In the genomic region with DNA sequence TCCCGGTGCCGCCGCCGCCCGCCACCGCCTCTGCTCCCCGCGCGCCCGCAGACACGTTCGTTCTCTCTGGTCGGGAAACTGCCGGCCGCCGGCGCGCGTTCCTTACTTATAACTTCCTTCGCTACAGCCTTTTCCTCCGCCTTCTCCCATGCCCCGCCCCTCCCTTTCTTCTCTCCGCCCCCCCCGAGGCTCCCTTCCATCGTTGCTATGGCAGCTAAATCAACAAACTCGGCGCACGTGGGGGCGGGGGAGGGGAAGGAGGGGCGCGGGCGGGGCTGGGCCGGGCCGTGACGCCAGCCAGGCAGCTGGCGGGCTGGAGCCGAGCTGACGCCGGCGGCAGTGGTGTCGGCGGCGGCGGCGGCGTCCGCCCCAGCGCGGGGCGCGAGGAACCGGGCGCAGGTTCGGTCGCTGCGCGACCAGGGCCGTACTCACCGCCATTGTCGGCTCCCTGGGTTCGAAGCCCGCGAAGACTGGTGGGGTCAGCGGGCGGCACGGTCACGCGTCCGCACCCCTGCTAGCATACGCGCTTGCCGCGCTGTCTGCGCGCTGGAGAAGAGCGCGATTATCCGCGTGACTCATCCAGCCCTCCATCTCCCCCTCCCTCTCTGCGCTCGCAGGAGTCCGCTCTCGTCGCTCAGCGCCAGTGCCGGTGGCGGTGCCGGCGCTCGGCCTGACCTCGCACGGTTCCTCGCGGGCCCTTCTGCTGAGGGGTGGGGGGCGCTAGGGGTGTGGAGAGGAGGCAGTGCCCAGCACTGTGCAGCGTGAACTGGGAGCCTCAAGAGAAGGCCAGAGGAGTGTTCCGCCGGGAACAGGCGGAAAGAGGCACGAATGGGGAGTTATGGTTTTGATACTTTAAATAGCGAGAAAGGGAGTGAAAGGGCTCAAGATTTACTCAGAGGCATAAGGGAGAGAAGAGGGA, we compare ENCODE assay signal across 8 cellular contexts. TPM values are rescaled to one million over a fixed set of nuclear protein-coding genes. Genes with fewer than 3 reads are reported as not detected.
DNase-seq lines count a peak whose midpoint lies in the region; ATAC-seq and TF ChIP-seq lines count a peak whose summit lies in the region.

Gene KLF4, minus strand, starts transcription at position 83 of the 919 bp plus-strand sequence. CDS start 597 bp downstream, outside the sequence.

- H3K4me3 Mint-ChIP-seq in CD4-positive, alpha-beta memory T cell: peak within 1 kb of the TSS; percentile 64 to 80 (median 74)
- peak within 1 kb of the TSS; percentile 73 for H3K4me3 Mint-ChIP-seq in activated T-helper 17 cell treated with anti-CD3 and anti-CD28 coated beads, Interleukin-2, amount 50 U/mL, for 72 hours
- H3K4me3 Mint-ChIP-seq in naive B cell: peak within 1 kb of the TSS; percentile 84 to 92 (median 90)
- peak within 1 kb of the TSS; percentile 58 for H3K4me3 Mint-ChIP-seq in stimulated activated effector memory CD8-positive, alpha-beta T cell treated with anti-CD3 and anti-CD28 coated beads, Interleukin-12 subunit alpha, Interleukin-12 subunit beta, amount 100 ng/mL, for 72 hours

- TF ChIP-seq CTCF in PC-3 (conservative IDR thresholded peaks at IDR 0.05; ENCODE audit: low read depth, low read length): no peak

- H3K4me1 Mint-ChIP-seq in CD4-positive, alpha-beta memory T cell: peaks cover 3 to 28% (median 9%) of the 10 kb centered on the region in 4 donors
- H3K4me1 Mint-ChIP-seq in activated T-helper 17 cell treated with anti-CD3 and anti-CD28 coated beads, Interleukin-2, amount 50 U/mL, for 72 hours: no peaks in the 10 kb centered on the region
- H3K4me1 Mint-ChIP-seq in naive B cell: peaks cover 21 to 38% (median 24%) of the 10 kb centered on the region in 3 donors
- peaks cover 12% of the 10 kb centered on the region for H3K4me1 Mint-ChIP-seq in stimulated activated effector memory CD8-positive, alpha-beta T cell treated with anti-CD3 and anti-CD28 coated beads, Interleukin-12 subunit alpha, Interleukin-12 subunit beta, amount 100 ng/mL, for 72 hours

- H3K79me2 ChIP-seq in PC-3 (ENCODE audit: low read length): peaks cover 44% of the 10 kb centered on the region

- peak within 1 kb of the TSS; percentile 99 for H3K4me2 ChIP-seq in PC-3 (ENCODE audit: low read length)

- peaks cover 0 to 8% (median 0%) of the 10 kb centered on the region in 8 donors for H3K9me3 Mint-ChIP-seq in CD4-positive, alpha-beta memory T cell
- no peaks in the 10 kb centered on the region for H3K9me3 Mint-ChIP-seq in activated T-helper 17 cell treated with anti-CD3 and anti-CD28 coated beads, Interleukin-2, amount 50 U/mL, for 72 hours
- peaks cover 0 to 4% (median 0%) of the 10 kb centered on the region in 7 donors for H3K9me3 Mint-ChIP-seq in naive B cell
- H3K9me3 Mint-ChIP-seq in stimulated activated effector memory CD8-positive, alpha-beta T cell treated with anti-CD3 and anti-CD28 coated beads, Interleukin-12 subunit alpha, Interleukin-12 subunit beta, amount 100 ng/mL, for 72 hours: no peaks in the 10 kb centered on the region

- H3K4me3 ChIP-seq in CD4-positive, alpha-beta memory T cell (ENCODE audit: low read length in 2 of 2): no peak within 1 kb of the TSS
- peak within 1 kb of the TSS; percentile 89 for H3K4me3 ChIP-seq in PC-3 (ENCODE audit: low read length)

- peaks cover 33% of the 10 kb centered on the region for H4K20me1 ChIP-seq in PC-3 (ENCODE audit: low read length)

- no peaks in the 10 kb centered on the region for H3F3A ChIP-seq in PC-3 (ENCODE audit: low read length, unreplicated experiment)

- peaks cover 4% of the 10 kb centered on the region for H3K27me3 ChIP-seq in CD4-positive, alpha-beta memory T cell (ENCODE audit: insufficient read depth, low read length)
- H3K27me3 ChIP-seq in PC-3 (ENCODE audit: low read length): no peaks in the 10 kb centered on the region

- no TSS peak for BruUV-seq in PC-3 (replicated peaks; lab: Mats Ljungman, UMichigan)

- no peaks in the 10 kb centered on the region for H3K9me3 ChIP-seq in CD4-positive, alpha-beta memory T cell (ENCODE audit: control insufficient read depth in 1 of 2, low read length in 2 of 2)
- no peaks in the 10 kb centered on the region for H3K9me3 ChIP-seq in PC-3 (ENCODE audit: low read length)

- H3K9me2 ChIP-seq in PC-3 (replicated peaks; ENCODE audit: low read length): no peaks in the 10 kb centered on the region

- H3K9ac ChIP-seq in PC-3 (ENCODE audit: low read length): peak within 1 kb of the TSS; percentile 92

- no peaks in the 10 kb centered on the region for H3K36me3 ChIP-seq in CD4-positive, alpha-beta memory T cell (ENCODE audit: insufficient read depth, low read length)
- peaks cover 18% of the 10 kb centered on the region for H3K36me3 ChIP-seq in PC-3 (ENCODE audit: low read depth, low read length)

- no peak within 1 kb of the TSS for H3K27ac ChIP-seq in CD4-positive, alpha-beta memory T cell (ENCODE audit: low read depth, low read length)
- peak within 1 kb of the TSS; percentile 64 for H3K27ac ChIP-seq in PC-3 (ENCODE audit: low read length)

- H2AFZ ChIP-seq in PC-3 (ENCODE audit: low read length): peak within 1 kb of the TSS; percentile 73

- peaks cover 22 to 30% of the 10 kb centered on the region in 2 donors for H3K27me3 Mint-ChIP-seq in CD4-positive, alpha-beta memory T cell
- H3K27me3 Mint-ChIP-seq in activated T-helper 17 cell treated with anti-CD3 and anti-CD28 coated beads, Interleukin-2, amount 50 U/mL, for 72 hours: peaks cover 44% of the 10 kb centered on the region
- H3K27me3 Mint-ChIP-seq in naive B cell: peaks cover 53 to 59% (median 53%) of the 10 kb centered on the region in 3 donors

- ATAC-seq in GM21390 (IDR thresholded peaks at IDR 0.05; ENCODE audit: unreplicated experiment) (peak; percentile 69), PC-3 (peak; percentile 56), naive B cell (ENCODE audit: low read depth in 2 of 2) (peak; percentile 64 to 66)
- peak; percentile 78 for ATAC-seq in activated T-helper 17 cell treated with anti-CD3 and anti-CD28 coated beads, Interleukin-2, amount 50 U/mL, for 72 hours (replicated peaks)
- ATAC-seq in stimulated activated effector memory CD8-positive, alpha-beta T cell treated with anti-CD3 and anti-CD28 coated beads, Interleukin-12 subunit alpha, Interleukin-12 subunit beta, amount 100 ng/mL, for 72 hours: peak; percentile 76

- H3K4me1 ChIP-seq in CD4-positive, alpha-beta memory T cell (ENCODE audit: insufficient read depth, low read length): peaks cover 25% of the 10 kb centered on the region
- peaks cover 21% of the 10 kb centered on the region for H3K4me1 ChIP-seq in PC-3 (ENCODE audit: insufficient read depth, low read length)

- POLR2A ChIA-PET in CD4-positive, alpha-beta memory T cell (lab: Charles Lee; ENCODE audit: partially characterized antibody): interaction anchor here (1.0 kb wide), 1 partner anchor 67 kb away, joined by 3 read pairs; no protein-coding TSS in a partner anchor
- POLR2A ChIA-PET in PC-3 (lab: Charles Lee; ENCODE audit: unreplicated experiment): interaction anchor here (0.5 to 0.7 kb wide), 5 partner anchors 72 to 1210 kb away, joined by 3 to 10 read pairs (median 5); no protein-coding TSS in a partner anchor

- CTCF ChIA-PET in CD4-positive, alpha-beta memory T cell (lab: Charles Lee; ENCODE audit: partially characterized antibody): interaction anchor here (0.8 kb wide), 1 partner anchor 62 kb away, joined by 3 read pairs; no protein-coding TSS in a partner anchor
- CTCF ChIA-PET in PC-3 (lab: Charles Lee): no interaction called here

- no peaks in the 10 kb centered on the region for H3K36me3 Mint-ChIP-seq in CD4-positive, alpha-beta memory T cell
- no peaks in the 10 kb centered on the region for H3K36me3 Mint-ChIP-seq in activated T-helper 17 cell treated with anti-CD3 and anti-CD28 coated beads, Interleukin-2, amount 50 U/mL, for 72 hours (ENCODE audit: low read depth)
- no peaks in the 10 kb centered on the region for H3K36me3 Mint-ChIP-seq in naive B cell
- no peaks in the 10 kb centered on the region for H3K36me3 Mint-ChIP-seq in stimulated activated effector memory CD8-positive, alpha-beta T cell treated with anti-CD3 and anti-CD28 coated beads, Interleukin-12 subunit alpha, Interleukin-12 subunit beta, amount 100 ng/mL, for 72 hours

- peak within 1 kb of the TSS in 6 of 7 donors; percentile 47 to 83 (median 78) for H3K27ac Mint-ChIP-seq in CD4-positive, alpha-beta memory T cell
- H3K27ac Mint-ChIP-seq in activated T-helper 17 cell treated with anti-CD3 and anti-CD28 coated beads, Interleukin-2, amount 50 U/mL, for 72 hours: no peak within 1 kb of the TSS
- H3K27ac Mint-ChIP-seq in naive B cell: peak within 1 kb of the TSS; percentile 95 to 100 (median 96)
- no peak within 1 kb of the TSS for H3K27ac Mint-ChIP-seq in stimulated activated effector memory CD8-positive, alpha-beta T cell treated with anti-CD3 and anti-CD28 coated beads, Interleukin-12 subunit alpha, Interleukin-12 subunit beta, amount 100 ng/mL, for 72 hours

- peak; percentile 37 to 60 (median 46) for DNase-seq in CD4-positive, alpha-beta memory T cell
- DNase-seq in HUDEP-2 (lab: John Stamatoyannopoulos, UW; ENCODE audit: unreplicated experiment in 76 of 76) (peak in 73 of 76 experiments; percentile 13 to 88 (median 70)), PC-3 (peak; percentile 80), fibroblast of peridontal ligament (ENCODE audit: extremely low read depth) (peak; percentile 95), naive B cell (peak; percentile 80)
- DNase-seq in stimulated activated effector memory CD8-positive, alpha-beta T cell treated with anti-CD3 and anti-CD28 coated beads, Interleukin-12 subunit alpha, Interleukin-12 subunit beta, amount 100 ng/mL, for 72 hours (ENCODE audit: low spot score in 2 of 2): peak in 1 of 2 donors; percentile 66

- intact Hi-C loops in CD4-positive, alpha-beta memory T cell (cut with micrococcal nuclease): no loop called here
- intact Hi-C loops in PC-3 (cut with micrococcal nuclease): loop anchor here (5.0 to 10.0 kb wide), 4 partner anchors 57 to 665 kb away; no protein-coding TSS in a partner anchor

RNA-seq across cellular contexts. Expression of gene KLF4, which starts in this region (rescaled TPM):
- under 1 TPM; 0.19 to 0.79 TPM for total RNA-seq in CD4-positive, alpha-beta memory T cell
- not detected for polyA plus RNA-seq in CD4-positive, alpha-beta memory T cell
- total RNA-seq in PC-3 (2014; rRNA removed): 38.8 and 55.1 TPM in 2 replicates
- total RNA-seq in activated T-helper 17 cell treated with anti-CD3 and anti-CD28 coated beads, Interleukin-2, amount 50 U/mL, for 72 hours: under 1 TPM; 0.19 to 0.48 TPM
- polyA plus RNA-seq in naive B cell (ENCODE audit: low read depth in 6 of 6): 1 to 10 TPM; 1.4 to 8.0 (median 2.2) TPM

Comparison
In these comparisons a context has a peak if more than half of its experiments do, and no peak if none do; other contexts are left out.
1. RNA of gene KLF4 (total RNA-seq): 38.8 to 55.1 TPM in PC-3; 0.19 to 0.79 TPM in CD4-positive, alpha-beta memory T cell and 0.19 to 0.48 TPM in activated T-helper 17 cell treated with anti-CD3 and anti-CD28 coated beads, Interleukin-2, amount 50 U/mL, for 72 hours; every median in the first group is over 10 times any median in the second.
2. Peak in DNase-seq in CD4-positive, alpha-beta memory T cell; RNA of the gene not detected or under 1 TPM.
3. Peak in ATAC-seq in activated T-helper 17 cell treated with anti-CD3 and anti-CD28 coated beads, Interleukin-2, amount 50 U/mL, for 72 hours; RNA of the gene not detected or under 1 TPM.
4. H3K27ac Mint-ChIP-seq: peak in CD4-positive, alpha-beta memory T cell (6 of 7) and naive B cell (6 of 6); none in activated T-helper 17 cell treated with anti-CD3 and anti-CD28 coated beads, Interleukin-2, amount 50 U/mL, for 72 hours (single experiment) and stimulated activated effector memory CD8-positive, alpha-beta T cell treated with anti-CD3 and anti-CD28 coated beads, Interleukin-12 subunit alpha, Interleukin-12 subunit beta, amount 100 ng/mL, for 72 hours (single experiment).
5. Peak in every context shown above with its lines, with median percentiles within 50 percentile points of each other: H3K4me3 Mint-ChIP-seq and ATAC-seq.